ENCODE assay signal across 20 cellular contexts in genomic region chr6:127786109-127786508, GRCh38.
DNase-seq lines count a peak whose midpoint lies in the region; ATAC-seq and TF ChIP-seq lines count a peak whose summit lies in the region.
"Had no signal": no experiment of that assay in that cellular context is flagged by ENCODE, and none has a peak within 500 bp of the region (broad histone marks: within the 10 kb centered on the region; RNA-seq: fewer than 3 reads in every experiment).

No MANE protein-coding gene starts in this region.

- H3K9ac ChIP-seq in IMR-90 (ENCODE audit: low read depth, low read length), result no peak overlapping the region

- no peak overlapping the region for H2BK5ac ChIP-seq in IMR-90 (ENCODE audit: low read depth, low read length, poor library complexity, severe bottlenecking)

- no peak for TF ChIP-seq POLR2A in IMR-90 (IDR thresholded peaks at IDR 0.05; ENCODE audit: low read depth, low read length)

- no peak overlapping the region for H3K4me2 ChIP-seq in IMR-90 (ENCODE audit: low read depth, low read length)

- no peak overlapping the region for H3K4me3 ChIP-seq in BJ (ENCODE audit: low read depth, low read length)
- H3K4me3 ChIP-seq in IMR-90 (ENCODE audit: insufficient read depth, low read depth, low read length), result no peak overlapping the region

- no peak overlapping the region for H2AK9ac ChIP-seq in IMR-90 (replicated peaks; ENCODE audit: low read depth, low read length, poor library complexity)

- H3K18ac ChIP-seq in IMR-90 (ENCODE audit: low read depth, low read length), result no peak overlapping the region

- no peaks in the 10 kb centered on the region for H3K27me3 ChIP-seq in BJ (ENCODE audit: control insufficient read depth, insufficient read depth, low read length)
- peaks cover 7% of the 10 kb centered on the region for H3K27me3 ChIP-seq in IMR-90 (ENCODE audit: control insufficient read depth, insufficient read depth, low read length)

- dilution Hi-C loops in IMR-90 (cut with HindIII; ENCODE audit: low sequenced_read_pairs, unreplicated experiment), result no loop called here

- no peak overlapping the region for H2BK15ac ChIP-seq in IMR-90 (ENCODE audit: low read depth, low read length)

- H2AK5ac ChIP-seq in IMR-90 (ENCODE audit: low read depth, low read length), result no peak overlapping the region

- no peak overlapping the region for H3K56ac ChIP-seq in IMR-90 (ENCODE audit: extremely low read depth, insufficient read depth, low read length)

- peak; percentile 79 for ATAC-seq in IMR-90 (ENCODE audit: low read depth)
- ATAC-seq in GM21717 (IDR thresholded peaks at IDR 0.05; ENCODE audit: unreplicated experiment), result no peak
- ATAC-seq: SK-N-SH treated with all-trans-retinoic acid at 6 μM for 48 hours had no signal

- H4K91ac ChIP-seq in IMR-90 (ENCODE audit: insufficient read depth, low read depth, low read length), result no peak overlapping the region

- no peaks in the 10 kb centered on the region for H4K20me1 ChIP-seq in IMR-90 (ENCODE audit: insufficient read depth, low read length)

- peaks cover 3% of the 10 kb centered on the region for H3K27me3 Mint-ChIP-seq in osteocyte (ENCODE audit: unreplicated experiment)
- H3K27me3 Mint-ChIP-seq: IgD-negative memory B cell had no signal

- H2AFZ ChIP-seq in IMR-90 (replicated peaks; ENCODE audit: low read length, poor library complexity), result no peak overlapping the region

- TF ChIP-seq CTCF in BJ (IDR thresholded peaks at IDR 0.05; ENCODE audit: insufficient read depth, low read depth, low read length) (no peak), IMR-90 (conservative IDR thresholded peaks at IDR 0.05; ENCODE audit: low read depth, low read length) (no peak), osteocyte (IDR thresholded peaks at IDR 0.05) (no peak)

- H3K36me3 Mint-ChIP-seq in osteocyte (ENCODE audit: unreplicated experiment), result no peaks in the 10 kb centered on the region
- H3K36me3 Mint-ChIP-seq: IgD-negative memory B cell had no signal

- H4K8ac ChIP-seq in IMR-90 (ENCODE audit: low read depth in 2 of 2, low read length in 2 of 2), result no peak overlapping the region

- in situ Hi-C loops in IMR-90 (cut with MboI; ENCODE audit: low sequenced_read_pairs), result no loop called here

- POLR2A ChIA-PET in BJ (lab: Charles Lee) (no interaction called here), IMR-90 (lab: Charles Lee; ENCODE audit: unreplicated experiment) (no interaction called here)

- H3K36me3 ChIP-seq in BJ (ENCODE audit: control insufficient read depth, insufficient read depth, low read length) (no peaks in the 10 kb centered on the region), IMR-90 (ENCODE audit: control insufficient read depth, insufficient read depth, low read length) (no peaks in the 10 kb centered on the region)

- no peak overlapping the region for H2BK20ac ChIP-seq in IMR-90 (ENCODE audit: low read depth, low read length)

- H3K14ac ChIP-seq in IMR-90 (replicated peaks; ENCODE audit: low read depth, low read length), result no peak overlapping the region

- no peak overlapping the region for H3K4me3 Mint-ChIP-seq in osteocyte (ENCODE audit: unreplicated experiment)
- H3K4me3 Mint-ChIP-seq: IgD-negative memory B cell had no signal

- intact Hi-C loops in IMR-90 (cut with micrococcal nuclease), result no loop called here

- H3K4ac ChIP-seq in IMR-90 (ENCODE audit: low read depth, low read length), result no peak overlapping the region

- no TSS peak for BruUV-seq in IMR-90 (replicated peaks; lab: Mats Ljungman, UMichigan)

- H4K5ac ChIP-seq in IMR-90 (ENCODE audit: low read depth, low read length), result no peak overlapping the region

- H3K79me1 ChIP-seq in IMR-90 (ENCODE audit: low read depth in 1 of 2, low read length in 2 of 2), result no peaks in the 10 kb centered on the region

- TF ChIP-seq RAD21 in IMR-90 (IDR thresholded peaks at IDR 0.05; ENCODE audit: low read length), result no peak

- H2BK120ac ChIP-seq in IMR-90 (ENCODE audit: low read depth, low read length), result no peak overlapping the region

- H3K27ac ChIP-seq in IMR-90 (ENCODE audit: insufficient read depth, low read length), result no peak overlapping the region

- no CpG with 5 or more reads among the region's 1 CpG for WGBS in IMR-90 (ENCODE audit: extremely low coverage in 2 of 2, insufficient read length in 1 of 2), 2 experiments

- H3K9me1 ChIP-seq in IMR-90 (ENCODE audit: insufficient read depth, low read length), result no peaks in the 10 kb centered on the region

- H3K4me1 Mint-ChIP-seq in osteocyte (ENCODE audit: unreplicated experiment), result peaks cover 18% of the 10 kb centered on the region
- H3K4me1 Mint-ChIP-seq: IgD-negative memory B cell had no signal

- 0 out of 2 replicates have a peak, but pooled peaks cover 3% of the 10 kb centered on the region for H3K9me3 ChIP-seq in IMR-90 (ENCODE audit: control insufficient read depth, insufficient read depth, low read length)
- H3K9me3 ChIP-seq: Caco-2 had no signal

- DNase-seq in BJ (ENCODE audit: low read depth), result peak; percentile 25
- peak; percentile 22 for DNase-seq in IMR-90
- peak; percentile 13 for DNase-seq in fibroblast of gingiva (ENCODE audit: low read depth)
- DNase-seq in osteocyte (ENCODE audit: extremely low spot score, unreplicated experiment), result no peak
- no peak for DNase-seq in iPS-NIHi11 (ENCODE audit: low spot score)
- DNase-seq in stimulated activated CD4-positive, alpha-beta T cell treated with anti-CD3 and anti-CD28 coated beads, Interleukin-4, amount 100 ng/mL, for 4 hours, result no peak
- DNase-seq: Caco-2, DMS153, EL, H7, Karpas-422, NCI-H1417 treated with DMSO at 0.1 percent for 48 hours, NCI-H187 treated with DMSO at 0.1 percent for 48 hours, NCI-H226, NCI-H82, RPMI8226, SIG-M5 had no signal

- peak overlapping the region; percentile 0 for H3K27ac Mint-ChIP-seq in osteocyte (ENCODE audit: unreplicated experiment)
- H3K27ac Mint-ChIP-seq: IgD-negative memory B cell had no signal

- CTCF ChIA-PET in BJ (lab: Yijun Ruan, JAX), result no interaction called here
- CTCF ChIA-PET in IMR-90 (lab: Yijun Ruan, JAX), result interaction anchor here (1.1 kb wide), 1 partner anchor 21 kb away, joined by 3 read pairs; no protein-coding TSS in a partner anchor

- H3K9me3 Mint-ChIP-seq in osteocyte (ENCODE audit: unreplicated experiment), result peaks cover 4% of the 10 kb centered on the region

- no peaks in the 10 kb centered on the region for H3K4me1 ChIP-seq in IMR-90 (ENCODE audit: control insufficient read depth, insufficient read depth, low read length)
- H3K4me1 ChIP-seq: Caco-2 had no signal

- H3K23ac ChIP-seq in IMR-90 (ENCODE audit: low read depth, low read length), result no peak overlapping the region

TF ChIP-seq in IMR-90, 13 proteins besides CTCF, POLR2A, EP300 and RAD21:
- TF ChIP-seq CEBPB (IDR thresholded peaks at IDR 0.05; ENCODE audit: low read depth, low read length) (0 out of 2 replicates have a peak, but pooled peaks have one; percentile 23), SMC3 (IDR thresholded peaks at IDR 0.05; ENCODE audit: low read depth, low read length) (no peak), RCOR1 (IDR thresholded peaks at IDR 0.05; ENCODE audit: insufficient replicate concordance, low read length) (no peak), RFX5 (IDR thresholded peaks at IDR 0.05; ENCODE audit: low read depth, low read length) (no peak), ELK1 (IDR thresholded peaks at IDR 0.05; ENCODE audit: borderline replicate concordance, low read depth, low read length) (no peak)

Comparison
In these comparisons a context has a peak if more than half of its experiments do, and no peak if none do; other contexts are left out.
1. DNase-seq: peak in BJ (single experiment), IMR-90 (single experiment) and fibroblast of gingiva (single experiment); none in osteocyte (single experiment), iPS-NIHi11 (single experiment) and stimulated activated CD4-positive, alpha-beta T cell treated with anti-CD3 and anti-CD28 coated beads, Interleukin-4, amount 100 ng/mL, for 4 hours (0 of 2).